ENCODE assay signal across 21 cellular contexts in the genomic region with DNA sequence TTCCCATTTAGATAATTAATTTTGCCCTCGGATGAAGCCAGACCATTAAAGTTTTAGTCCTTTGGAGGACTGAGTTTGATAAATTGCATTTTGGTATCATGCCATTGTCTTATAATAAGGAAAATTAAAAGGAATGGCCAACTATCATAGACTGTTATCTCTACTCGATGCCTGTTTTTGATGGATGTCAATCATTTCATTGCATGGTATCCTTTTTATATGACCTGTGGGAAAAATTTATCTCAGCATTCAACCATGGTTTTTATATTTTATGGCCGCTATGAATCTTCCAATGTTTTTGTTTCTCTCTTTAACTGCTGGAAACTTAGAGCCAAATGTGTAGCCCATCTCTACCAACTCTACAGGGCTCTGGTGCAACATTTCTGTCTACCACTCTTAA. TPM values are rescaled to one million over a fixed set of nuclear protein-coding genes. Genes with fewer than 3 reads are reported as not detected.
"Had no signal": no experiment of that assay in that cellular context is flagged by ENCODE, and none has a peak within 500 bp of the region (broad histone marks: within the 10 kb centered on the region; RNA-seq: fewer than 3 reads in every experiment).

No MANE protein-coding gene starts in this region.

- H3K27ac Mint-ChIP-seq: natural killer cell had no signal

- H3K4me1 ChIP-seq: sigmoid colon had no signal

- H3K4me1 Mint-ChIP-seq: neural crest cell had no signal

- ATAC-seq: esophagus mucosa, heart left ventricle, left lobe of liver, natural killer cell had no signal

- H3K4me3 ChIP-seq: dorsolateral prefrontal cortex, heart left ventricle, ovary, right atrium auricular region, sigmoid colon, skin epidermis, stomach, thoracic aorta, transverse colon had no signal

- H3K27ac ChIP-seq: dorsolateral prefrontal cortex, heart left ventricle, ovary, right atrium auricular region, sigmoid colon, skin epidermis, stomach, thoracic aorta, transverse colon had no signal

- H3K36me3 ChIP-seq: heart left ventricle, ovary, right atrium auricular region, sigmoid colon, thoracic aorta, transverse colon had no signal

- H3K4me3 Mint-ChIP-seq: natural killer cell, neural crest cell had no signal

- H3K9me3 ChIP-seq: heart left ventricle, ovary, right atrium auricular region, sigmoid colon, stomach, thoracic aorta, transverse colon had no signal

- H3K27me3 ChIP-seq: dorsolateral prefrontal cortex, heart left ventricle, ovary, right atrium auricular region, sigmoid colon, stomach, transverse colon had no signal

- H3K36me3 Mint-ChIP-seq: natural killer cell had no signal

- DNase-seq: cortex of kidney; dorsolateral prefrontal cortex; effector CD8-positive, alpha-beta T cell; heart left ventricle; hypothalamus; mammary epithelial cell; natural killer cell; ovary; sigmoid colon; stimulated activated CD4-positive, alpha-beta T cell treated with anti-CD3 and anti-CD28 coated beads, Interleukin-2, amount 100 ng/mL, for 24 hours; stimulated activated CD4-positive, alpha-beta T cell treated with anti-CD3 and anti-CD28 coated beads, Interleukin-4, amount 100 ng/mL, for 4 hours; stimulated activated naive CD4-positive, alpha-beta T cell; stomach; substantia nigra; transverse colon had no signal

- H3K9me3 Mint-ChIP-seq: neural crest cell had no signal

RNA-seq across cellular contexts. Expression of a gene that starts 47.1 kb away (rescaled TPM):
- total RNA-seq: neural crest cell had no signal
